In the genomic region with DNA sequence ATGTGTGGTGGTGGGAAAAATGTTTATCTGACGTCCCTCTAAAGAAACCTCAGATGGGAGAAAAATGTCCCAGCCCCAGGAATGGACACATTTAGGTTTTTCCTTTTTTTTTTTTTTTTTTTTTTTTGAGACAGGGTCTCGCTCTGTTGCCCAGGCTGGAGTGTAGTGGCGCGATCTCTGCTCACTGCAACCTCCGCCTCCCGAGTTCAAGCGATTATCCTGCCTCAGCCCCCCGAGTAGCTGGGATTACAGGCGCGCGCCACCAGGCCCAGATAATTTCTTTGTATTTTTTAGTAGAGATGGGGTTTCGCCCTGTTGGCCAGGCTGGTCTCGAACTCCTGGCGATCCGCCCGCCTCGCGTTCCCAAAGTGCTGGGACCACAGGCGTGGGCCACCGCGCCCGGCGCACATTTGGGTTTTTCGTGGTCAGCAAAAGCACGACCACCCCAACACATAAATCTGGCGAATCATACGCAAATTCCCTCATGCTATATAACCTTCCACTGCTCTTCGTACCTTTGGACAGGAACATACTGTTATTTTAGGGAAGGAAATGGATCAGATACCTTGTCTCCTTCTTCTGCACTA, we compare ENCODE assay signal across 8 cellular contexts. TPM values are rescaled to one million over a fixed set of nuclear protein-coding genes. Genes with fewer than 3 reads are reported as not detected.
DNase-seq lines count a peak whose midpoint lies in the region; ATAC-seq, FAIRE-seq and TF ChIP-seq lines count a peak whose summit lies in the region.
"Not testable (repeated sequence)": the region's sequence is repeated elsewhere in the genome, so short reads cannot be mapped to it uniquely, and the experiment has no call there.

No MANE protein-coding gene starts in this region.

- H4K20me1 ChIP-seq in OCI-LY3 (ENCODE audit: insufficient read depth, low read length); keratinocyte (ENCODE audit: control insufficient read depth, extremely low read depth, insufficient read depth, low read length): not testable (repeated sequence)

- H3K4me2 ChIP-seq in OCI-LY3 (ENCODE audit: low read length): peak overlapping the region; percentile 79
- H3K4me2 ChIP-seq in keratinocyte (ENCODE audit: control insufficient read depth, extremely low read depth, insufficient read depth, low read depth, low read length): peak overlapping the region; percentile 86

- peak overlapping the region; percentile 99 for H3K4me3 Mint-ChIP-seq in progenitor cell of endocrine pancreas (ENCODE audit: low read depth)

- peak overlapping the region; percentile 99 for H3K27ac Mint-ChIP-seq in progenitor cell of endocrine pancreas

- peak; percentile 31 for DNase-seq in activated CD8-positive, alpha-beta memory T cell treated with anti-CD3 and anti-CD28 coated beads, Interleukin-2, amount 50 U/mL, for 4 hours
- peak; percentile 62 for DNase-seq in ecto neural progenitor cell (ENCODE audit: low spot score)
- not testable (repeated sequence) for DNase-seq in keratinocyte (ENCODE audit: low read depth, low spot score); progenitor cell of endocrine pancreas (ENCODE audit: low spot score, unreplicated experiment)

- not testable (repeated sequence) for H3K9me3 ChIP-seq in OCI-LY3 (ENCODE audit: insufficient read depth, low read length); keratinocyte (ENCODE audit: control insufficient read depth, low read depth, low read length); thymus (ENCODE audit: control insufficient read depth)

- not testable (repeated sequence) for H3K36me3 Mint-ChIP-seq in progenitor cell of endocrine pancreas (ENCODE audit: insufficient read depth)

- H3K36me3 ChIP-seq in OCI-LY3 (replicated peaks; ENCODE audit: low read depth, low read length); keratinocyte (ENCODE audit: control insufficient read depth in 2 of 2, extremely low read depth in 1 of 2, insufficient read depth in 2 of 2, low read length in 2 of 2); thymus (ENCODE audit: control insufficient read depth, insufficient read depth): not testable (repeated sequence)

- FAIRE-seq in keratinocyte (lab: Jason Lieb, UNC): not testable (repeated sequence)

- dilution Hi-C loops in keratinocyte (cut with MboI; ENCODE audit: extremely low pct_ligation_motif_present, low sequenced_read_pairs): not testable (repeated sequence)

- H3K4me3 ChIP-seq in GM08714 (ENCODE audit: low read length) (peak overlapping the region; percentile 91), OCI-LY3 (ENCODE audit: low read length) (peak overlapping the region; percentile 88), keratinocyte (ENCODE audit: control insufficient read depth in 2 of 3, extremely low read depth in 1 of 3, insufficient read depth in 2 of 3, low read depth in 1 of 3, low read length in 3 of 3) (peak overlapping the region; percentile 57 to 100 (median 100)), thymus (ENCODE audit: low read length) (peak overlapping the region; percentile 75)

- not testable (repeated sequence) for H3K27me3 ChIP-seq in OCI-LY3 (ENCODE audit: low read depth, low read length); keratinocyte (ENCODE audit: control insufficient read depth, extremely low read depth, insufficient read depth, low read length); thymus (ENCODE audit: control insufficient read depth, insufficient read depth)

- not testable (repeated sequence) for H3K9me3 Mint-ChIP-seq in progenitor cell of endocrine pancreas (ENCODE audit: low read depth)

- peaks cover 70% of the 10 kb centered on the region for H3K79me2 ChIP-seq in OCI-LY3 (ENCODE audit: low read length)
- H3K79me2 ChIP-seq in keratinocyte (ENCODE audit: control insufficient read depth, insufficient read depth, low read length): peaks cover 51% of the 10 kb centered on the region

- TF ChIP-seq CTCF in OCI-LY3 (IDR thresholded peaks at IDR 0.05; ENCODE audit: low read depth, low read length); keratinocyte (optimal IDR thresholded peaks at IDR 0.05 in 1 of 3, IDR thresholded peaks at IDR 0.05 in 1 of 3, conservative IDR thresholded peaks at IDR 0.05 in 1 of 3; ENCODE audit: extremely low read depth in 1 of 3, insufficient read depth in 2 of 3, low read length in 3 of 3); progenitor cell of endocrine pancreas (IDR thresholded peaks at IDR 0.05; ENCODE audit: unreplicated experiment): not testable (repeated sequence)

- H3K9ac ChIP-seq in OCI-LY3 (ENCODE audit: low read length): peak overlapping the region; percentile 91
- peak overlapping the region; percentile 92 for H3K9ac ChIP-seq in keratinocyte (ENCODE audit: control insufficient read depth, extremely low read depth, insufficient read depth, low read length)

- not testable (repeated sequence) for H3K27me3 Mint-ChIP-seq in progenitor cell of endocrine pancreas

- peak overlapping the region; percentile 68 for H3K27ac ChIP-seq in OCI-LY3 (ENCODE audit: low read length)
- peak overlapping the region; percentile 90 for H3K27ac ChIP-seq in keratinocyte (ENCODE audit: control insufficient read depth, insufficient read depth, low read length)
- H3K27ac ChIP-seq in thymus (ENCODE audit: low read depth): peak overlapping the region; percentile 71

- not testable (repeated sequence) for H3K4me1 Mint-ChIP-seq in progenitor cell of endocrine pancreas (ENCODE audit: low read depth)

- peak; percentile 15 for ATAC-seq in HG02840 (IDR thresholded peaks at IDR 0.05; ENCODE audit: low FRiP score, unreplicated experiment)

- not testable (repeated sequence) for H3K9me1 ChIP-seq in keratinocyte (ENCODE audit: control insufficient read depth, extremely low read depth, insufficient read depth, low read length)

- whole genome bisulfite sequencing in thymus: 8% methylated on average over 28 of the region's 28 CpGs

- peaks cover 14% of the 10 kb centered on the region for H3K4me1 ChIP-seq in OCI-LY3 (ENCODE audit: low read length)
- peaks cover 24% of the 10 kb centered on the region for H3K4me1 ChIP-seq in keratinocyte (ENCODE audit: control insufficient read depth, extremely low read depth, insufficient read depth, low read length)
- not testable (repeated sequence) for H3K4me1 ChIP-seq in thymus (ENCODE audit: control insufficient read depth, insufficient read depth, low read length)

- H2AFZ ChIP-seq in OCI-LY3 (ENCODE audit: low read depth, low read length) (peak overlapping the region; percentile 78), keratinocyte (ENCODE audit: control insufficient read depth, low read length) (peak overlapping the region; percentile 96)

RNA-seq across cellular contexts. Expression of gene MRPS27, which starts 0.5 kb away (rescaled TPM):
- polyA plus RNA-seq in keratinocyte: 58.9 to 98.7 TPM (median 79.2 TPM) in 3 replicates
- 17.9 TPM for polyA plus RNA-seq in keratinocyte (2011; ENCODE audit: low read depth)
- polyA plus RNA-seq in keratinocyte (2011; cell fraction: cytosol; rRNA removed): 47.8 and 68.7 TPM in 2 replicates
- polyA plus RNA-seq in keratinocyte (2011; cell fraction: nucleus; rRNA removed): 55.8 and 58.3 TPM in 2 replicates
- 26.4 and 46.7 TPM in 2 replicates for polyA plus RNA-seq in keratinocyte (2012; ENCODE audit: low replicate concordance)
- polyA minus RNA-seq in keratinocyte: 68.0 to 132 TPM (median 89.5 TPM) in 3 replicates
- 65.4 TPM for polyA minus RNA-seq in keratinocyte (2011; cell fraction: cytosol; rRNA and poly(A)+ RNA removed)
- 36.3 and 66.4 TPM in 2 replicates for polyA minus RNA-seq in keratinocyte (2011; cell fraction: nucleus; rRNA and poly(A)+ RNA removed)
- 54.7 and 60.6 TPM in 2 replicates for total RNA-seq in progenitor cell of endocrine pancreas
- polyA plus RNA-seq in thymus: 27.9 TPM

RNA-seq across cellular contexts. Expression of gene PTCD2, which starts 0.6 kb away (rescaled TPM):
- polyA plus RNA-seq in keratinocyte: 9.9 to 13.1 TPM (median 11.5 TPM) in 3 replicates
- 6.4 TPM for polyA plus RNA-seq in keratinocyte (2011; ENCODE audit: low read depth)
- 6.9 and 12.8 TPM in 2 replicates for polyA plus RNA-seq in keratinocyte (2011; cell fraction: cytosol; rRNA removed)
- 17.7 and 18.9 TPM in 2 replicates for polyA plus RNA-seq in keratinocyte (2011; cell fraction: nucleus; rRNA removed)
- polyA plus RNA-seq in keratinocyte (2012; ENCODE audit: low replicate concordance): 6.1 and 6.9 TPM in 2 replicates
- polyA minus RNA-seq in keratinocyte: 7.0 to 13.2 TPM (median 9.0 TPM) in 3 replicates
- polyA minus RNA-seq in keratinocyte (2011; cell fraction: cytosol; rRNA and poly(A)+ RNA removed): 5.4 TPM
- 4.9 and 9.6 TPM in 2 replicates for polyA minus RNA-seq in keratinocyte (2011; cell fraction: nucleus; rRNA and poly(A)+ RNA removed)
- 8.9 and 13.5 TPM in 2 replicates for total RNA-seq in progenitor cell of endocrine pancreas
- polyA plus RNA-seq in thymus: 4.1 TPM
